ENCODE assay signal across 14 cellular contexts in genomic region chr18:32346667-32347066, GRCh38.
A peak's percentile ranks its signal among the peaks of the same experiment; 100 is the strongest.
DNase-seq lines count a peak whose midpoint lies in the region; ATAC-seq and TF ChIP-seq lines count a peak whose summit lies in the region.
"Had no signal": no experiment of that assay in that cellular context is flagged by ENCODE, and none has a peak within 500 bp of the region (broad histone marks: within the 10 kb centered on the region; RNA-seq: fewer than 3 reads in every experiment).

No MANE protein-coding gene starts in this region.

- H3K9me3 Mint-ChIP-seq in brain: peaks cover 0 to 1% (median 0%) of the 10 kb centered on the region in 5 experiments
- no peaks in the 10 kb centered on the region for H3K9me3 Mint-ChIP-seq in Calu3 (ENCODE audit: low read depth, unreplicated experiment)
- H3K9me3 Mint-ChIP-seq: activated CD8-positive, alpha-beta T cell treated with anti-CD3 and anti-CD28 coated beads for 36 hours; dendritic cell treated with granulocyte-macrophage colony-stimulating factor and Interleukin-4, amounts not matched to agents 40 ng/mL and 50 ng/mL, for 4 days had no signal

- H3K27ac ChIP-seq in heart left ventricle (peak overlapping the region; percentile 17 to 73 (median 42)), upper lobe of left lung (peak overlapping the region; percentile 4 to 67 (median 36))

- BruUV-seq in Calu3 (replicated peaks; lab: Mats Ljungman, UMichigan): no TSS peak

- H3K4me1 Mint-ChIP-seq in brain: peaks cover 41% of the 10 kb centered on the region
- peaks cover 18% of the 10 kb centered on the region for H3K4me1 Mint-ChIP-seq in Calu3 (ENCODE audit: low read depth, unreplicated experiment)

- peak overlapping the region; percentile 25 to 95 (median 90) for H3K27ac Mint-ChIP-seq in brain
- no peak overlapping the region for H3K27ac Mint-ChIP-seq in Calu3 (ENCODE audit: unreplicated experiment)
- H3K27ac Mint-ChIP-seq: activated CD8-positive, alpha-beta T cell treated with anti-CD3 and anti-CD28 coated beads for 36 hours; dendritic cell treated with granulocyte-macrophage colony-stimulating factor and Interleukin-4, amounts not matched to agents 40 ng/mL and 50 ng/mL, for 4 days had no signal

- no peak for TF ChIP-seq EP300 in upper lobe of left lung (IDR thresholded peaks at IDR 0.05)

- H3K4me3 ChIP-seq in heart left ventricle (no peak overlapping the region), neuron (ENCODE audit: low read length) (peak overlapping the region; percentile 10), upper lobe of left lung (no peak overlapping the region)
- H3K4me3 ChIP-seq: HAP-1 had no signal

- CTCF ChIA-PET in Calu3 (lab: Charles Lee): no interaction called here

- peak overlapping the region; percentile 19 to 71 (median 59) for H3K4me3 Mint-ChIP-seq in brain
- no peak overlapping the region for H3K4me3 Mint-ChIP-seq in Calu3 (ENCODE audit: low read depth, unreplicated experiment)
- H3K4me3 Mint-ChIP-seq: activated CD8-positive, alpha-beta T cell treated with anti-CD3 and anti-CD28 coated beads for 36 hours; dendritic cell treated with granulocyte-macrophage colony-stimulating factor and Interleukin-4, amounts not matched to agents 40 ng/mL and 50 ng/mL, for 4 days had no signal

- H3K9me3 ChIP-seq in heart left ventricle: no peaks in the 10 kb centered on the region
- H3K9me3 ChIP-seq in neuron (ENCODE audit: low read length): no peaks in the 10 kb centered on the region
- H3K9me3 ChIP-seq in upper lobe of left lung: no peaks in the 10 kb centered on the region
- H3K9me3 ChIP-seq: HAP-1 had no signal

- H3K27me3 ChIP-seq in heart left ventricle: no peaks in the 10 kb centered on the region
- H3K27me3 ChIP-seq in neuron (ENCODE audit: insufficient read depth, low read length): no peaks in the 10 kb centered on the region
- no peaks in the 10 kb centered on the region for H3K27me3 ChIP-seq in upper lobe of left lung

- no peak for TF ChIP-seq POLR2A in heart left ventricle (IDR thresholded peaks at IDR 0.05)
- no peak for TF ChIP-seq POLR2A in upper lobe of left lung (IDR thresholded peaks at IDR 0.05)

- no peaks in the 10 kb centered on the region for H3K27me3 Mint-ChIP-seq in brain
- no peaks in the 10 kb centered on the region for H3K27me3 Mint-ChIP-seq in Calu3 (ENCODE audit: unreplicated experiment)
- H3K27me3 Mint-ChIP-seq: dendritic cell treated with granulocyte-macrophage colony-stimulating factor and Interleukin-4, amounts not matched to agents 40 ng/mL and 50 ng/mL, for 4 days had no signal

- TF ChIP-seq CTCF in brain (conservative IDR thresholded peaks at IDR 0.05) (no peak), heart left ventricle (IDR thresholded peaks at IDR 0.05) (no peak), upper lobe of left lung (IDR thresholded peaks at IDR 0.05) (no peak), Calu3 (IDR thresholded peaks at IDR 0.05; ENCODE audit: unreplicated experiment) (no peak)

- H3K36me3 ChIP-seq in heart left ventricle: no peaks in the 10 kb centered on the region
- H3K36me3 ChIP-seq in neuron (ENCODE audit: insufficient read depth, low read length): no peaks in the 10 kb centered on the region
- no peaks in the 10 kb centered on the region for H3K36me3 ChIP-seq in upper lobe of left lung
- H3K36me3 ChIP-seq: HAP-1 had no signal

- WGBS in heart left ventricle, 4 donors: 18 to 31% (median 23%) methylated on average over 4 of the region's 4 CpGs
- 32 to 43% methylated on average over 4 of the region's 4 CpGs for WGBS in upper lobe of left lung, 2 donors

- ATAC-seq in heart left ventricle (peak in 1 of 4 donors; percentile 44), upper lobe of left lung (ENCODE audit: low FRiP score in 2 of 2) (no peak)
- ATAC-seq: activated CD8-positive, alpha-beta T cell treated with anti-CD3 and anti-CD28 coated beads for 36 hours had no signal

- peaks cover 0 to 52% (median 18%) of the 10 kb centered on the region in 12 donors for H3K4me1 ChIP-seq in heart left ventricle
- peaks cover 13% of the 10 kb centered on the region for H3K4me1 ChIP-seq in neuron (ENCODE audit: insufficient read depth, low read length)
- H3K4me1 ChIP-seq in upper lobe of left lung: peaks cover 7 to 12% (median 10%) of the 10 kb centered on the region in 4 donors

- intact Hi-C loops in heart left ventricle (cut with DNase I) (loop anchor here in 1 of 10 donors (10.0 kb wide), 1 partner anchor 62 kb away; no protein-coding TSS in a partner anchor), Calu3 (cut with micrococcal nuclease; ENCODE audit: unreplicated experiment) (no loop called here)

- H3K36me3 Mint-ChIP-seq in brain (peaks cover 2% of the 10 kb centered on the region), Calu3 (ENCODE audit: insufficient read depth, unreplicated experiment) (no peaks in the 10 kb centered on the region)

- DNase-seq in heart left ventricle (no peak), upper lobe of left lung (no peak), germinal center (ENCODE audit: low spot score) (no peak), NCI-H446 (lab: John Stamatoyannopoulos, UW) (no peak), Calu3 (no peak)
- DNase-seq: activated CD8-positive, alpha-beta T cell treated with anti-CD3 and anti-CD28 coated beads for 36 hours; activated naive CD4-positive, alpha-beta T cell treated with Interleukin-2 at 50 U/mL for 16 hours; NCI-H2029; OCI-M1; stimulated activated CD4-positive, alpha-beta T cell treated with anti-CD3 and anti-CD28 coated beads, Interleukin-15, amount 100 ng/mL, for 24 hours had no signal

- peak overlapping the region; percentile 50 for H2AFZ ChIP-seq in neuron (ENCODE audit: low read depth, low read length)
